In genomic region chr18:49491857-49492693, GRCh38 we compare ENCODE assay signal across 8 cellular contexts. TPM values are rescaled to one million over a fixed set of nuclear protein-coding genes. Genes with fewer than 3 reads are reported as not detected.
DNase-seq lines count a peak whose midpoint lies in the region; ATAC-seq and TF ChIP-seq lines count a peak whose summit lies in the region.

RPL17 (minus strand) TSS chr18:49492465.

- H3K9me3 ChIP-seq in duodenal mucosa (ENCODE audit: control insufficient read depth in 1 of 2, low read length in 2 of 2) (no peaks in the 10 kb centered on the region), right lobe of liver (no peaks in the 10 kb centered on the region)

- peaks cover 52% of the 10 kb centered on the region for H3K36me3 Mint-ChIP-seq in activated CD4-positive, alpha-beta memory T cell treated with anti-CD3 and anti-CD28 coated beads for 36 hours

- no peaks in the 10 kb centered on the region for H3K9me3 Mint-ChIP-seq in activated CD4-positive, alpha-beta memory T cell treated with anti-CD3 and anti-CD28 coated beads for 36 hours

- H3K27me3 ChIP-seq in BJ (ENCODE audit: control insufficient read depth, insufficient read depth, low read length) (no peaks in the 10 kb centered on the region), duodenal mucosa (ENCODE audit: control insufficient read depth in 1 of 2, insufficient read depth in 2 of 2, low read length in 2 of 2) (no peaks in the 10 kb centered on the region), right lobe of liver (no peaks in the 10 kb centered on the region)

- TF ChIP-seq POLR2A in right lobe of liver (IDR thresholded peaks at IDR 0.05), result peak; percentile 90

- H3K9ac ChIP-seq in duodenal mucosa (ENCODE audit: low read depth in 1 of 2, low read length in 2 of 2), result peak within 1 kb of the TSS; percentile 85 to 100

- intact Hi-C loops in activated CD4-positive, alpha-beta memory T cell treated with anti-CD3 and anti-CD28 coated beads for 36 hours (cut with micrococcal nuclease), result loop anchor here (1.0 to 10.0 kb wide), 4 partner anchors 32 to 1705 kb away; partner anchors contain the start of genes CXXC1, DYM, MEX3C and MYO5B
- intact Hi-C loops in right lobe of liver (cut with DNase I), result no loop called here

- H3K4me1 Mint-ChIP-seq in activated CD4-positive, alpha-beta memory T cell treated with anti-CD3 and anti-CD28 coated beads for 36 hours (ENCODE audit: low read depth), result peaks cover 46% of the 10 kb centered on the region

- H3K27ac ChIP-seq in duodenal mucosa (ENCODE audit: low read depth, low read length) (peak within 1 kb of the TSS; percentile 88), right lobe of liver (peak within 1 kb of the TSS; percentile 72 to 88 (median 79))

- DNase-seq in BJ (ENCODE audit: low read depth) (peak; percentile 96), NCI-H82 treated with DMSO at 0.1 percent for 48 hours (lab: John Stamatoyannopoulos, UW; ENCODE audit: unreplicated experiment) (peak; percentile 97), right lobe of liver (peak; percentile 77 to 93 (median 81))
- DNase-seq in activated CD4-positive, alpha-beta memory T cell treated with anti-CD3 and anti-CD28 coated beads for 36 hours, result peak; percentile 90
- DNase-seq in stimulated activated CD4-positive, alpha-beta T cell treated with anti-CD3 and anti-CD28 coated beads, Interleukin-4, amount 100 ng/mL, for 4 hours, result peak; percentile 65 to 89

- POLR2A ChIA-PET in BJ (lab: Charles Lee), result no interaction called here
- POLR2A ChIA-PET in activated CD4-positive, alpha-beta memory T cell treated with anti-CD3 and anti-CD28 coated beads for 36 hours (lab: Charles Lee), result no interaction called here

- H3K4me1 ChIP-seq in duodenal mucosa (ENCODE audit: control insufficient read depth in 1 of 2, insufficient read depth in 2 of 2, low read length in 2 of 2) (peaks cover 35 to 40% of the 10 kb centered on the region in 2 donors), right lobe of liver (peaks cover 0 to 27% (median 8%) of the 10 kb centered on the region in 4 donors)

- H3K4me3 Mint-ChIP-seq in activated CD4-positive, alpha-beta memory T cell treated with anti-CD3 and anti-CD28 coated beads for 36 hours, result peak within 1 kb of the TSS; percentile 97

- under 1% methylated on average over 53 of the region's 53 CpGs for WGBS in right lobe of liver (ENCODE audit: insufficient coverage, low coverage, low lambda C conversion rate, missing lambda C conversion rate)

- peak within 1 kb of the TSS; percentile 97 for H3K27ac Mint-ChIP-seq in activated CD4-positive, alpha-beta memory T cell treated with anti-CD3 and anti-CD28 coated beads for 36 hours

- TF ChIP-seq CTCF in BJ (IDR thresholded peaks at IDR 0.05; ENCODE audit: insufficient read depth, low read depth, low read length) (no peak), right lobe of liver (IDR thresholded peaks at IDR 0.05) (no peak)

- peak; percentile 58 for ATAC-seq in GM19328 (IDR thresholded peaks at IDR 0.05; ENCODE audit: unreplicated experiment)
- peak; percentile 34 for ATAC-seq in HG03575 (IDR thresholded peaks at IDR 0.05; ENCODE audit: extremely low read depth, insufficient number of reproducible peaks, low FRiP score, unreplicated experiment)
- ATAC-seq in right lobe of liver, result peak; percentile 94 to 97 (median 96)

- H3K27me3 Mint-ChIP-seq in activated CD4-positive, alpha-beta memory T cell treated with anti-CD3 and anti-CD28 coated beads for 36 hours, result no peaks in the 10 kb centered on the region

- peaks cover 6% of the 10 kb centered on the region for H3K36me3 ChIP-seq in BJ (ENCODE audit: control insufficient read depth, insufficient read depth, low read length)
- peaks cover 30 to 34% of the 10 kb centered on the region in 2 donors for H3K36me3 ChIP-seq in duodenal mucosa (ENCODE audit: control insufficient read depth in 1 of 2, insufficient read depth in 2 of 2, low read length in 2 of 2)
- H3K36me3 ChIP-seq in right lobe of liver, result peaks cover 0 to 38% (median 10%) of the 10 kb centered on the region in 4 donors

- CTCF ChIA-PET in BJ (lab: Yijun Ruan, JAX), result no interaction called here
- CTCF ChIA-PET in activated CD4-positive, alpha-beta memory T cell treated with anti-CD3 and anti-CD28 coated beads for 36 hours (lab: Charles Lee), result no interaction called here

- H3K4me3 ChIP-seq in BJ (ENCODE audit: low read depth, low read length) (peak within 1 kb of the TSS; percentile 87), duodenal mucosa (ENCODE audit: low read depth in 1 of 2, low read length in 2 of 2) (peak within 1 kb of the TSS; percentile 95 to 100), right lobe of liver (peak within 1 kb of the TSS; percentile 72 to 82 (median 79))

RNA-seq across cellular contexts. Expression of gene RPL17, which starts in this region (rescaled TPM):
- 2,821 and 4,962 TPM in 2 replicates for polyA plus RNA-seq in BJ (2011; rRNA removed)
- 317 and 417 TPM in 2 replicates for polyA minus RNA-seq in BJ (2011; rRNA and poly(A)+ RNA removed)
- total RNA-seq in activated CD4-positive, alpha-beta memory T cell treated with anti-CD3 and anti-CD28 coated beads for 36 hours, result 1,000 to 10,000 TPM; 2,582 TPM
- 100 to 1,000 TPM; 385 to 554 (median 483) TPM for total RNA-seq in right lobe of liver

Comparison
In these comparisons a context has a peak if more than half of its experiments do, and no peak if none do; other contexts are left out.
1. Peak in every context shown above with its lines: DNase-seq, ATAC-seq, H3K4me3 ChIP-seq and H3K27ac ChIP-seq.
2. RNA of gene RPL17 (total RNA-seq): 2,582 TPM in activated CD4-positive, alpha-beta memory T cell treated with anti-CD3 and anti-CD28 coated beads for 36 hours; 385 to 554 TPM in right lobe of liver; every median in the first group is over 4 times any median in the second.
3. ATAC-seq: peak in every context shown above with its lines; median percentile 96 in right lobe of liver; 58 in GM19328; 34 in HG03575.